Comparison of ENCODE assay signal across 22 cellular contexts in the genomic region with DNA sequence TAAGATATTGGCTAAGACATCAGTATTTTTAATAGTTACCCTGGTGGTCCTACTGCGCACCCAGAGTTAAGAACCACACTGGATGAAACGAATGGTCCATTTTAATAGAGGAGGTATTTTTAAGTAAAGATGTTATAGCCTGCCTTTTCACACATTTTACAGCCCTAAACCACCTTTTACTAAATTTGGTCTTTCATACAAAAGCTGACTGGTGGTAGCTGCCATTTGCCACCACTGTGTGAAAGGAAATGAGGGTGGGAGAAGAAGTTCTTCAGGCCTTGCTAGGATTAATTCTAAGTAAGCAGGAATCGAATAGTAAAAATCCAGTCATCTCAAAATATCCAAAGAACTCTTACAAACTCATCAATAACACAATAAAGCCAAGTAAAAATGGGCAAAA. TPM values are rescaled to one million over a fixed set of nuclear protein-coding genes. Genes with fewer than 3 reads are reported as not detected.
A peak's percentile ranks its signal among the peaks of the same experiment; 100 is the strongest.
DNase-seq lines count a peak whose midpoint lies in the region; ATAC-seq, FAIRE-seq and TF ChIP-seq lines count a peak whose summit lies in the region.
"Had no signal": no experiment of that assay in that cellular context is flagged by ENCODE, and none has a peak within 500 bp of the region (broad histone marks: within the 10 kb centered on the region; RNA-seq: fewer than 3 reads in every experiment).

No MANE protein-coding gene starts in this region.

- no peak overlapping the region for H3K56ac ChIP-seq in H1 (replicated peaks; ENCODE audit: insufficient read length, low read depth, low read length)

- H3K27me3 Mint-ChIP-seq in natural killer cell (ENCODE audit: low read depth in 2 of 2), result peaks cover 0 to under 1% of the 10 kb centered on the region in 2 donors
- H3K27me3 Mint-ChIP-seq in natural killer cell treated with Interleukin-12 subunit alpha and Interleukin-12 subunit beta and Interleukin-15 and Interleukin-18, amount 100 ng/mL, for 72 hours, result no peaks in the 10 kb centered on the region
- H3K27me3 Mint-ChIP-seq: B cell; CD4-positive, alpha-beta memory T cell had no signal

- H2AK5ac ChIP-seq in H1 (ENCODE audit: low read depth, low read length) (no peak overlapping the region), neuronal stem cell (ENCODE audit: low read depth, low read length) (no peak overlapping the region)

- no peak for TF ChIP-seq EP300 in H1 (IDR thresholded peaks at IDR 0.05; ENCODE audit: borderline replicate concordance in 1 of 2, low read depth in 2 of 2, low read length in 2 of 2)

- H3K79me2 ChIP-seq in H1 (ENCODE audit: control insufficient read depth in 1 of 2, insufficient read depth in 2 of 2, low read length in 2 of 2), result no peaks in the 10 kb centered on the region

- no peak for TF ChIP-seq RAD21 in H1 (IDR thresholded peaks at IDR 0.05 in 1 of 2, conservative IDR thresholded peaks at IDR 0.05 in 1 of 2; ENCODE audit: low read depth in 2 of 2, low read length in 2 of 2)

- H2BK12ac ChIP-seq in H1 (ENCODE audit: low read depth, low read length) (no peak overlapping the region), neuronal stem cell (ENCODE audit: low read length) (no peak overlapping the region)

- H4K20me1 ChIP-seq in H1 (replicated peaks in 1 of 2; ENCODE audit: control insufficient read depth in 1 of 2, insufficient read depth in 2 of 2, low read length in 2 of 2), result no peaks in the 10 kb centered on the region
- H4K20me1 ChIP-seq: BLaER1 treated with 17β-estradiol and CSF1 and Interleukin-3, amounts not matched to agents 10 nM and 100 nM had no signal

- peaks cover 8 to 15% of the 10 kb centered on the region in 2 donors for H3K4me1 Mint-ChIP-seq in natural killer cell
- peaks cover 5 to 9% of the 10 kb centered on the region in 2 donors for H3K4me1 Mint-ChIP-seq in natural killer cell treated with Interleukin-12 subunit alpha and Interleukin-12 subunit beta and Interleukin-15 and Interleukin-18, amount 100 ng/mL, for 72 hours (ENCODE audit: low read depth in 2 of 2)
- H3K4me1 Mint-ChIP-seq: B cell; CD4-positive, alpha-beta memory T cell had no signal

- TF ChIP-seq CTCF in natural killer cell (IDR thresholded peaks at IDR 0.05), result no peak
- TF ChIP-seq CTCF in H1 (IDR thresholded peaks at IDR 0.05; ENCODE audit: control extremely low read depth in 1 of 3, insufficient read depth in 1 of 3, low read depth in 1 of 3, low read length in 3 of 3), result no peak
- TF ChIP-seq CTCF in neutrophil (IDR thresholded peaks at IDR 0.05), result no peak

- 59% methylated on average over 3 of the region's 3 CpGs; no CpG with 5 or more reads in 1 of the 2 experiments for WGBS in H1 (ENCODE audit: extremely low coverage in 1 of 2, insufficient coverage in 1 of 2, insufficient read length in 1 of 2, insufficient replicate concordance in 2 of 2, low coverage in 1 of 2, low lambda C conversion rate in 2 of 2, missing lambda C conversion rate in 1 of 2), 2 experiments
- no CpG with 5 or more reads among the region's 3 CpGs for WGBS in neuronal stem cell (ENCODE audit: extremely low coverage in 2 of 2, insufficient read length in 2 of 2, insufficient replicate concordance in 1 of 2), 2 donors

- H4K8ac ChIP-seq in H1 (ENCODE audit: extremely low read depth, insufficient read depth, low read length), result no peak overlapping the region
- no peak overlapping the region for H4K8ac ChIP-seq in neuronal stem cell (ENCODE audit: low read depth, low read length)

- no peak for DNase-seq in natural killer cell
- no peak for DNase-seq in natural killer cell treated with Interleukin-12 subunit alpha and Interleukin-12 subunit beta and Interleukin-15 and Interleukin-18, amount 100 ng/mL, for 72 hours (ENCODE audit: low spot score)
- no peak for DNase-seq in H1 (ENCODE audit: low read depth in 1 of 2, low spot score in 2 of 2)
- DNase-seq in neuronal stem cell (ENCODE audit: low spot score), result no peak
- no peak for DNase-seq in CD1c-positive myeloid dendritic cell (ENCODE audit: extremely low spot score)
- DNase-seq: AML-193; Caco-2; Calu3; CD4-positive, alpha-beta memory T cell; CD4-positive, CD25-positive, alpha-beta regulatory T cell; DMS79 treated with DMSO at 0.1 percent for 48 hours; GF-D8 had no signal

- no peaks in the 10 kb centered on the region for H3K9me3 Mint-ChIP-seq in natural killer cell
- H3K9me3 Mint-ChIP-seq in natural killer cell treated with Interleukin-12 subunit alpha and Interleukin-12 subunit beta and Interleukin-15 and Interleukin-18, amount 100 ng/mL, for 72 hours, result no peaks in the 10 kb centered on the region

- H3K27me3 ChIP-seq in H1 (replicated peaks in 1 of 4; ENCODE audit: control insufficient read depth in 3 of 4, extremely low read depth in 1 of 4, insufficient read depth in 3 of 4, low read length in 3 of 4), result no peaks in the 10 kb centered on the region
- no peaks in the 10 kb centered on the region for H3K27me3 ChIP-seq in neutrophil
- H3K27me3 ChIP-seq in neuronal stem cell (ENCODE audit: control insufficient read depth in 3 of 3, insufficient read depth in 3 of 3, low read depth in 1 of 3, low read length in 3 of 3), result no peaks in the 10 kb centered on the region
- H3K27me3 ChIP-seq: BLaER1 treated with 17β-estradiol and CSF1 and Interleukin-3, amounts not matched to agents 10 nM and 100 nM had no signal

- no peaks in the 10 kb centered on the region; a peak in 2 of 8 replicates for H3K36me3 ChIP-seq in H1 (ENCODE audit: control insufficient read depth in 2 of 4, insufficient read depth in 4 of 4, low read length in 3 of 4)
- H3K36me3 ChIP-seq in neutrophil, result no peaks in the 10 kb centered on the region
- no peaks in the 10 kb centered on the region for H3K36me3 ChIP-seq in neuronal stem cell (replicated peaks in 1 of 2; ENCODE audit: control insufficient read depth in 2 of 2, insufficient read depth in 2 of 2, low read length in 2 of 2)
- H3K36me3 ChIP-seq: BLaER1 treated with 17β-estradiol and CSF1 and Interleukin-3, amounts not matched to agents 10 nM and 100 nM had no signal

- H3K27ac ChIP-seq in H1 (ENCODE audit: low read depth, low read length) (no peak overlapping the region), neutrophil (peak overlapping the region; percentile 55), neuronal stem cell (replicated peaks; ENCODE audit: low read length) (no peak overlapping the region)
- H3K27ac ChIP-seq: 22Rv1, A549, C4-2B had no signal

- H3K79me1 ChIP-seq in H1 (ENCODE audit: low read depth, low read length), result no peaks in the 10 kb centered on the region
- no peaks in the 10 kb centered on the region for H3K79me1 ChIP-seq in neuronal stem cell (ENCODE audit: low read depth, low read length)

- FAIRE-seq in H1 (lab: Jason Lieb, UNC), result no peak
- FAIRE-seq: D721Med, G401.6, GM19239 had no signal

- H3K27ac Mint-ChIP-seq in natural killer cell, result peak overlapping the region; percentile 75 to 81
- H3K27ac Mint-ChIP-seq in natural killer cell treated with Interleukin-12 subunit alpha and Interleukin-12 subunit beta and Interleukin-15 and Interleukin-18, amount 100 ng/mL, for 72 hours, result no peak overlapping the region
- H3K27ac Mint-ChIP-seq: B cell; CD4-positive, alpha-beta memory T cell; CD4-positive, CD25-positive, alpha-beta regulatory T cell had no signal

- H2BK15ac ChIP-seq in H1 (ENCODE audit: low read length) (no peak overlapping the region), neuronal stem cell (ENCODE audit: low read length) (no peak overlapping the region)

- no peak overlapping the region for H2BK120ac ChIP-seq in H1 (replicated peaks; ENCODE audit: low read depth, low read length)
- H2BK120ac ChIP-seq in neuronal stem cell (ENCODE audit: low read depth, low read length), result no peak overlapping the region

- no peaks in the 10 kb centered on the region for H3K36me3 Mint-ChIP-seq in natural killer cell
- no peaks in the 10 kb centered on the region for H3K36me3 Mint-ChIP-seq in natural killer cell treated with Interleukin-12 subunit alpha and Interleukin-12 subunit beta and Interleukin-15 and Interleukin-18, amount 100 ng/mL, for 72 hours
- H3K36me3 Mint-ChIP-seq: CD4-positive, alpha-beta memory T cell; CD4-positive, CD25-positive, alpha-beta regulatory T cell had no signal

- no peak for TF ChIP-seq POLR2A in H1 (IDR thresholded peaks at IDR 0.05; ENCODE audit: control extremely low read depth in 1 of 2, low read depth in 2 of 2, low read length in 2 of 2)

- POLR2A ChIA-PET in H1 (lab: Charles Lee; ENCODE audit: partially characterized antibody), result no interaction called here

- H3K4ac ChIP-seq in H1 (replicated peaks; ENCODE audit: insufficient read length, low read depth, low read length) (no peak overlapping the region), neuronal stem cell (ENCODE audit: low read length) (no peak overlapping the region)

- no peaks in the 10 kb centered on the region for H3K4me1 ChIP-seq in H1 (replicated peaks in 1 of 4; ENCODE audit: control insufficient read depth in 3 of 4, insufficient read depth in 4 of 4, low read length in 3 of 4)
- H3K4me1 ChIP-seq in neutrophil (ENCODE audit: control insufficient read depth in 1 of 2, insufficient read depth in 1 of 2, low read depth in 1 of 2, low read length in 1 of 2), result peaks cover 11 to 12% of the 10 kb centered on the region in 2 experiments
- no peaks in the 10 kb centered on the region for H3K4me1 ChIP-seq in neuronal stem cell (ENCODE audit: control insufficient read depth in 2 of 2, insufficient read depth in 1 of 2, low read depth in 1 of 2, low read length in 2 of 2)
- H3K4me1 ChIP-seq: A549, Caco-2 had no signal

- no peaks in the 10 kb centered on the region; a peak in 1 of 4 replicates for H3K9me3 ChIP-seq in H1 (ENCODE audit: insufficient read depth in 2 of 2, low read depth in 1 of 2, low read length in 1 of 2)
- no peaks in the 10 kb centered on the region for H3K9me3 ChIP-seq in neutrophil
- H3K9me3 ChIP-seq in neuronal stem cell (replicated peaks in 1 of 2; ENCODE audit: control insufficient read depth in 2 of 2, insufficient read depth in 1 of 2, low read depth in 1 of 2, low read length in 2 of 2), result no peaks in the 10 kb centered on the region
- H3K9me3 ChIP-seq: Caco-2 had no signal

- H3K14ac ChIP-seq in H1 (ENCODE audit: insufficient read length) (no peak overlapping the region), neuronal stem cell (ENCODE audit: low read length) (no peak overlapping the region)

- H2AFZ ChIP-seq in H1 (ENCODE audit: low read length) (0 out of 2 replicates have a peak overlapping the region, but pooled peaks have one; percentile 15), neuronal stem cell (ENCODE audit: low read length) (no peak overlapping the region)

- no peak overlapping the region for H3K4me3 ChIP-seq in H1 (ENCODE audit: extremely low read depth in 1 of 4, insufficient read depth in 2 of 4, low read depth in 3 of 4, low read length in 4 of 4)
- no peak overlapping the region for H3K4me3 ChIP-seq in neutrophil (ENCODE audit: low read depth in 1 of 2, low read length in 1 of 2)
- H3K4me3 ChIP-seq in neuronal stem cell (ENCODE audit: low read length in 2 of 2), result no peak overlapping the region
- H3K4me3 ChIP-seq: A549; BLaER1 treated with 17β-estradiol and CSF1 and Interleukin-3, amounts not matched to agents 10 nM and 100 nM had no signal

- H2BK5ac ChIP-seq in H1 (ENCODE audit: low read depth, low read length) (no peak overlapping the region), neuronal stem cell (ENCODE audit: low read length) (no peak overlapping the region)

- no peak overlapping the region for H3K4me2 ChIP-seq in H1 (ENCODE audit: insufficient read depth in 1 of 2, low read depth in 2 of 2, low read length in 2 of 2)
- no peak overlapping the region for H3K4me2 ChIP-seq in neuronal stem cell (ENCODE audit: insufficient read depth, low read length, poor library complexity, severe bottlenecking)
- H3K4me2 ChIP-seq: A549 had no signal

- no peak overlapping the region for H3K9ac ChIP-seq in H1 (replicated peaks in 1 of 4; ENCODE audit: extremely low read depth in 1 of 4, low read depth in 3 of 4, low read length in 3 of 4)
- H3K9ac ChIP-seq in neuronal stem cell (ENCODE audit: low read depth, low read length, poor library complexity), result no peak overlapping the region
- H3K9ac ChIP-seq: BLaER1 treated with 17β-estradiol and CSF1 and Interleukin-3, amounts not matched to agents 10 nM and 100 nM had no signal

- intact Hi-C loops in natural killer cell (cut with micrococcal nuclease), result no loop called here

- H4K5ac ChIP-seq in H1 (ENCODE audit: insufficient read length, low read depth, low read length), result no peak overlapping the region

- no peaks in the 10 kb centered on the region for H3K23me2 ChIP-seq in H1 (ENCODE audit: low read depth, low read length)

- ATAC-seq in natural killer cell, result peak; percentile 53 to 73 (median 68)
- no peak for ATAC-seq in natural killer cell treated with Interleukin-12 subunit alpha and Interleukin-12 subunit beta and Interleukin-15 and Interleukin-18, amount 100 ng/mL, for 72 hours
- ATAC-seq: A549 had no signal

- CTCF ChIA-PET in H1 (lab: Charles Lee; ENCODE audit: partially characterized antibody), result no interaction called here

- no peak overlapping the region for H4K91ac ChIP-seq in H1 (replicated peaks; ENCODE audit: insufficient read length, low read length)
- H4K91ac ChIP-seq in neuronal stem cell (ENCODE audit: low read depth, low read length, poor library complexity), result no peak overlapping the region

- H2BK20ac ChIP-seq in H1 (ENCODE audit: low read length), result no peak overlapping the region

- H3K4me3 Mint-ChIP-seq in natural killer cell, result peak overlapping the region; percentile 65
- H3K4me3 Mint-ChIP-seq in natural killer cell treated with Interleukin-12 subunit alpha and Interleukin-12 subunit beta and Interleukin-15 and Interleukin-18, amount 100 ng/mL, for 72 hours, result no peak overlapping the region
- H3K4me3 Mint-ChIP-seq: B cell; CD4-positive, alpha-beta memory T cell; CD4-positive, CD25-positive, alpha-beta regulatory T cell had no signal

- no peak overlapping the region for H3K18ac ChIP-seq in H1 (ENCODE audit: extremely low read depth, low read length)
- H3K18ac ChIP-seq in neuronal stem cell (ENCODE audit: low read length), result no peak overlapping the region

- H3K23ac ChIP-seq in H1 (ENCODE audit: insufficient read length) (no peak overlapping the region), neuronal stem cell (ENCODE audit: low read depth, low read length, poor library complexity) (no peak overlapping the region)

RNA-seq across cellular contexts. Expression of a gene that starts 15.2 kb away (rescaled TPM):
- total RNA-seq in natural killer cell, result 100 to 1,000 TPM in 2 of 3 donors, 10 to 100 TPM in 1; 92.5 to 119 (median 100) TPM
- 10 to 100 TPM; 42.2 to 58.0 TPM for total RNA-seq in natural killer cell treated with Interleukin-12 subunit alpha and Interleukin-12 subunit beta and Interleukin-15 and Interleukin-18, amount 100 ng/mL, for 72 hours
- total RNA-seq in H1 (2021; fragmentation: NEBNext Ultra II Directional; extraction: Animal tissue kit (Norgen Biotek cat#: 25700)), result not detected in 2 replicates
- polyA plus RNA-seq in H1 (2011; rRNA removed), result 0.02 and 0.05 TPM in 2 replicates
- polyA plus RNA-seq in H1 (2011; cell fraction: cytosol; rRNA removed), result not detected
- polyA plus RNA-seq in H1 (2011; cell fraction: nucleus; rRNA removed), result 0.06 TPM
- polyA plus RNA-seq in H1 (2012, experiment 1 of 2), result 0.08 to 0.13 TPM in 2 of 4 replicates, not detected in the others
- polyA plus RNA-seq in H1 (2012, experiment 2 of 2), result 0.05 TPM
- polyA plus RNA-seq in H1 (2013, experiment 1 of 2), result 0.04 TPM
- 0.06 TPM for polyA plus RNA-seq in H1 (2013, experiment 2 of 2)
- polyA minus RNA-seq in H1 (2011; rRNA and poly(A)+ RNA removed), result not detected in 2 replicates
- polyA minus RNA-seq in H1 (2011; cell fraction: cytosol; rRNA and poly(A)+ RNA removed), result not detected
- not detected for polyA minus RNA-seq in H1 (2011; cell fraction: nucleus; rRNA and poly(A)+ RNA removed)
- polyA plus RNA-seq in neuronal stem cell (2013, experiment 1 of 2), result not detected
- polyA plus RNA-seq in neuronal stem cell (2013, experiment 2 of 2), result 0.01 TPM
- total RNA-seq: A172 had no signal

Comparison
In these comparisons a context has a peak if more than half of its experiments do, and no peak if none do; other contexts are left out.
1. ATAC-seq: peak in natural killer cell (3 of 3); none in natural killer cell treated with Interleukin-12 subunit alpha and Interleukin-12 subunit beta and Interleukin-15 and Interleukin-18, amount 100 ng/mL, for 72 hours (0 of 2).
2. H3K27ac Mint-ChIP-seq: peak in natural killer cell (2 of 2); none in natural killer cell treated with Interleukin-12 subunit alpha and Interleukin-12 subunit beta and Interleukin-15 and Interleukin-18, amount 100 ng/mL, for 72 hours (0 of 2).
3. RNA of a gene that starts 15.2 kb away (total RNA-seq): 92.5 to 119 TPM in natural killer cell and 42.2 to 58.0 TPM in natural killer cell treated with Interleukin-12 subunit alpha and Interleukin-12 subunit beta and Interleukin-15 and Interleukin-18, amount 100 ng/mL, for 72 hours; not detected in H1; every median in the first group is over 10 times any median in the second.